ENCODE assay signal across 8 cellular contexts in genomic region chr20:653590-654426, GRCh38. TPM values are rescaled to one million over a fixed set of nuclear protein-coding genes. Genes with fewer than 3 reads are reported as not detected.
DNase-seq lines count a peak whose midpoint lies in the region; ATAC-seq lines count a peak whose summit lies in the region.

No MANE protein-coding gene starts in this region.

- peak overlapping the region; percentile 67 for H3K4me3 ChIP-seq in iPS-18a (ENCODE audit: low read length)

- H3K4me1 Mint-ChIP-seq in activated T-helper 17 cell treated with anti-CD3 and anti-CD28 coated beads, Interleukin-2, amount 50 U/mL, for 72 hours, result peaks cover 22% of the 10 kb centered on the region
- peaks cover 30 to 47% of the 10 kb centered on the region in 2 donors for H3K4me1 Mint-ChIP-seq in stimulated activated naive B cell treated with anti-CD40 and anti-IgM and Interleukin-4, amounts not matched to agents 10 μg/mL and 1 μg/mL and 100 μg/mL, for 72 hours

- peaks cover 4% of the 10 kb centered on the region for H3K27me3 Mint-ChIP-seq in activated T-helper 17 cell treated with anti-CD3 and anti-CD28 coated beads, Interleukin-2, amount 50 U/mL, for 72 hours
- H3K27me3 Mint-ChIP-seq in stimulated activated naive B cell treated with anti-CD40 and anti-IgM and Interleukin-4, amounts not matched to agents 10 μg/mL and 1 μg/mL and 100 μg/mL, for 72 hours, result peaks cover 30 to 52% of the 10 kb centered on the region in 2 donors

- H3K9me3 ChIP-seq in iPS-18a (ENCODE audit: control insufficient read depth, low read depth, low read length), result no peaks in the 10 kb centered on the region

- peak overlapping the region; percentile 71 for H3K27ac Mint-ChIP-seq in activated T-helper 17 cell treated with anti-CD3 and anti-CD28 coated beads, Interleukin-2, amount 50 U/mL, for 72 hours
- peak overlapping the region; percentile 78 for H3K27ac Mint-ChIP-seq in stimulated activated naive B cell treated with anti-CD40 and anti-IgM and Interleukin-4, amounts not matched to agents 10 μg/mL and 1 μg/mL and 100 μg/mL, for 72 hours

- H3K27me3 ChIP-seq in iPS-18a (ENCODE audit: control insufficient read depth, insufficient read depth, low read length), result peaks cover 11% of the 10 kb centered on the region

- H3K4me1 ChIP-seq in iPS-18a (ENCODE audit: control insufficient read depth, low read depth, low read length), result peaks cover 38% of the 10 kb centered on the region

- peaks cover 21% of the 10 kb centered on the region for H3K36me3 Mint-ChIP-seq in activated T-helper 17 cell treated with anti-CD3 and anti-CD28 coated beads, Interleukin-2, amount 50 U/mL, for 72 hours (ENCODE audit: low read depth)
- peaks cover 28 to 29% of the 10 kb centered on the region in 2 donors for H3K36me3 Mint-ChIP-seq in stimulated activated naive B cell treated with anti-CD40 and anti-IgM and Interleukin-4, amounts not matched to agents 10 μg/mL and 1 μg/mL and 100 μg/mL, for 72 hours

- H3K9me3 Mint-ChIP-seq in activated T-helper 17 cell treated with anti-CD3 and anti-CD28 coated beads, Interleukin-2, amount 50 U/mL, for 72 hours, result no peaks in the 10 kb centered on the region
- no peaks in the 10 kb centered on the region for H3K9me3 Mint-ChIP-seq in stimulated activated naive B cell treated with anti-CD40 and anti-IgM and Interleukin-4, amounts not matched to agents 10 μg/mL and 1 μg/mL and 100 μg/mL, for 72 hours

- peaks cover 9% of the 10 kb centered on the region for H3K36me3 ChIP-seq in iPS-18a (ENCODE audit: control insufficient read depth, low read depth, low read length)

- H3K9ac ChIP-seq in iPS-18a (ENCODE audit: low read length), result peak overlapping the region; percentile 70

- peak overlapping the region; percentile 75 for H3K4me3 Mint-ChIP-seq in activated T-helper 17 cell treated with anti-CD3 and anti-CD28 coated beads, Interleukin-2, amount 50 U/mL, for 72 hours
- peak overlapping the region; percentile 85 to 86 for H3K4me3 Mint-ChIP-seq in stimulated activated naive B cell treated with anti-CD40 and anti-IgM and Interleukin-4, amounts not matched to agents 10 μg/mL and 1 μg/mL and 100 μg/mL, for 72 hours

- DNase-seq in DMS79 treated with DMSO at 0.1 percent for 48 hours (lab: John Stamatoyannopoulos, UW), result peak; percentile 40
- no peak for DNase-seq in DMS79 (lab: John Stamatoyannopoulos, UW)
- DNase-seq in stimulated activated naive B cell treated with anti-CD40 and anti-IgM and Interleukin-4, amounts not matched to agents 10 μg/mL and 1 μg/mL and 100 μg/mL, for 72 hours, result no peak
- DNase-seq in G401 (ENCODE audit: low spot score), result no peak
- DNase-seq in DMS 273 treated with DMSO at 0.1 percent for 48 hours (lab: John Stamatoyannopoulos, UW), result no peak

- ATAC-seq in activated T-helper 17 cell treated with anti-CD3 and anti-CD28 coated beads, Interleukin-2, amount 50 U/mL, for 72 hours (replicated peaks), result peak; percentile 0
- no peak for ATAC-seq in stimulated activated naive B cell treated with anti-CD40 and anti-IgM and Interleukin-4, amounts not matched to agents 10 μg/mL and 1 μg/mL and 100 μg/mL, for 72 hours (replicated peaks)
- ATAC-seq in GM19455 (IDR thresholded peaks at IDR 0.05; ENCODE audit: unreplicated experiment), result no peak

- H3K27ac ChIP-seq in iPS-18a (ENCODE audit: low read length), result no peak overlapping the region

- in situ Hi-C loops in G401 (cut with HindIII; ENCODE audit: low sequenced_read_pairs), result no loop called here

RNA-seq across cellular contexts. Expression of gene SRXN1, which starts 0.8 kb away (rescaled TPM):
- 10 to 100 TPM; 14.6 to 24.6 TPM for total RNA-seq in activated T-helper 17 cell treated with anti-CD3 and anti-CD28 coated beads, Interleukin-2, amount 50 U/mL, for 72 hours
- 65.4 and 70.6 TPM in 2 replicates for total RNA-seq in G401 (2014; rRNA removed; shearing (Covaris generic))

RNA-seq across cellular contexts. Expression of gene SCRT2, which starts 21.8 kb away (rescaled TPM):
- not detected for total RNA-seq in activated T-helper 17 cell treated with anti-CD3 and anti-CD28 coated beads, Interleukin-2, amount 50 U/mL, for 72 hours
- not detected in 2 replicates for total RNA-seq in G401 (2014; rRNA removed; shearing (Covaris generic))

RNA-seq across cellular contexts. Expression of gene TCF15, which starts 43.7 kb away (rescaled TPM):
- not detected for total RNA-seq in activated T-helper 17 cell treated with anti-CD3 and anti-CD28 coated beads, Interleukin-2, amount 50 U/mL, for 72 hours
- 0.10 and 3.1 TPM in 2 replicates for total RNA-seq in G401 (2014; rRNA removed; shearing (Covaris generic))
